ENCODE assay signal across 1 cellular context in genomic region chr17:41126412-41126811, GRCh38.
TF ChIP-seq lines count a peak whose summit lies in the region.

No MANE protein-coding gene starts in this region.

TF ChIP-seq in K562, 482 proteins besides CTCF, POLR2A, EP300 and RAD21:
- TF ChIP-seq ZNF146 (CRISPR knock-in tag; IDR thresholded peaks at IDR 0.05; ENCODE audit: unreplicated experiment) (peak; percentile 55), NFRKB (IDR thresholded peaks at IDR 0.05; ENCODE audit: low read depth) (no peak), CAMTA2 (CRISPR knock-in tag; conservative IDR thresholded peaks at IDR 0.05) (no peak), MAX (CRISPR knock-in tag; IDR thresholded peaks at IDR 0.05) (no peak)
